ENCODE assay signal across 1 cellular context in genomic region chr15:85429522-85429921, GRCh38.
TF ChIP-seq lines count a peak whose summit lies in the region.

No MANE protein-coding gene starts in this region.

TF ChIP-seq in WTC11, 78 proteins besides CTCF, POLR2A, EP300 and RAD21 (continued from another document):
- TF ChIP-seq CDX4 (CRISPR knock-in tag; IDR thresholded peaks at IDR 0.05; ENCODE audit: borderline replicate concordance), result no peak
- TF ChIP-seq ZMAT4 (CRISPR knock-in tag; IDR thresholded peaks at IDR 0.05), result no peak
- no peak for TF ChIP-seq ZNF138 (CRISPR knock-in tag; conservative IDR thresholded peaks at IDR 0.05)
- TF ChIP-seq ETV6 (CRISPR knock-in tag; IDR thresholded peaks at IDR 0.05), result no peak
- no peak for TF ChIP-seq ZNF423 (CRISPR knock-in tag; IDR thresholded peaks at IDR 0.05)
- TF ChIP-seq TP53 (CRISPR knock-in tag; IDR thresholded peaks at IDR 0.05), result no peak
- TF ChIP-seq ZNF263 (CRISPR knock-in tag; IDR thresholded peaks at IDR 0.05; ENCODE audit: low read depth), result no peak
